8 cellular contexts compared by ENCODE assay signal in the genomic region with DNA sequence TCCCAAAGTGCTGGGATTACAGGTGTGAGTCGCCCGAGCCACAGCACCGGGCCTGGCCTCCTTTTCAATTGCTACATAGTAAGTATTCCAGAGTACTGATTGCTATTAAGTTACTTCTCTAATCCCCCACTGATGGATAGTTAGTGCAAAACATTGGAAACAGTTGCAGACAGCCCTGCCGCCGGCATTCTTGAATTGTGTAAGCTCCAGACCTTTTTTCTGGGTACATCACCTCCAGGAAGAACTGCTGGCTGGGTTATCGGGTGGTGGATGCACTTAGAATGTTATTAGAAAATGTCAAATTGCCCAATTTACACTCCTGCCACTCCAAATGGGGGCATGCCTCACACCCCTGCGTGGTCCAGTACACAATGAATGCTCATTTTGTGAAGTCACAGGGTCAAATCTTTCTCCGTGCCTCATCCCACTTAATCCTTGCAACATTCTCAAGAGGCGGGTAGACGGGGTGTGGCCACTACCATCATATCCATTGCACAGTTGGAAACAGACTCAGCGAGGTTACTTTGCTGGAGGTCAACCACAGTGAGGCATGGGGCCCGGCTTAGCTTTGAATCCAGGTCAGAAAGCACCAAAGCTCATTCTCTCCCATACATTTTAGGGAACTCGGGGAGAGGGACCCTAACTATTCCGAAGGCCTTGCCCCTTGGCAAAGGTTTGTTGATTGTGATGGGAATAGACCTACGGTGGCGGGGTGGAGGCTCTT. TPM values are rescaled to one million over a fixed set of nuclear protein-coding genes. Genes with fewer than 3 reads are reported as not detected.
DNase-seq lines count a peak whose midpoint lies in the region; ATAC-seq and TF ChIP-seq lines count a peak whose summit lies in the region.

No MANE protein-coding gene starts in this region.

- peak overlapping the region; percentile 94 for H3K27ac Mint-ChIP-seq in activated naive CD8-positive, alpha-beta T cell treated with anti-CD3 and anti-CD28 coated beads, Interleukin-2, amount 10 ng/mL, durations not matched to agents 7 days and 5 days
- peak overlapping the region; percentile 87 for H3K27ac Mint-ChIP-seq in memory B cell

- DNase-seq in AG04449 (ENCODE audit: low read depth, low spot score) (no peak), HK-2 (ENCODE audit: unreplicated experiment) (peak; percentile 58), memory B cell (ENCODE audit: low spot score in 2 of 2) (no peak), NCI-H1436 (lab: John Stamatoyannopoulos, UW) (no peak), NCI-H2196 (lab: John Stamatoyannopoulos, UW; ENCODE audit: unreplicated experiment) (no peak), GM13977 (ENCODE audit: low spot score) (no peak), hepatic stellate cell (ENCODE audit: low spot score) (no peak)
- DNase-seq in activated naive CD8-positive, alpha-beta T cell treated with anti-CD3 and anti-CD28 coated beads, Interleukin-2, amount 10 ng/mL, durations not matched to agents 7 days and 5 days, result no peak

- H3K36me3 Mint-ChIP-seq in activated naive CD8-positive, alpha-beta T cell treated with anti-CD3 and anti-CD28 coated beads, Interleukin-2, amount 10 ng/mL, durations not matched to agents 7 days and 5 days, result peaks cover 31% of the 10 kb centered on the region
- no peaks in the 10 kb centered on the region for H3K36me3 Mint-ChIP-seq in memory B cell

- TF ChIP-seq CTCF in AG04449 (IDR thresholded peaks at IDR 0.05; ENCODE audit: insufficient read depth, low read length, missing control alignments) (no peak), GM13977 (IDR thresholded peaks at IDR 0.05; ENCODE audit: extremely low read depth, insufficient read depth, missing control alignments) (no peak)

- peak overlapping the region; percentile 85 for H3K4me3 Mint-ChIP-seq in activated naive CD8-positive, alpha-beta T cell treated with anti-CD3 and anti-CD28 coated beads, Interleukin-2, amount 10 ng/mL, durations not matched to agents 7 days and 5 days
- H3K4me3 Mint-ChIP-seq in memory B cell, result peak overlapping the region; percentile 84

- no peaks in the 10 kb centered on the region for H3K9me3 Mint-ChIP-seq in activated naive CD8-positive, alpha-beta T cell treated with anti-CD3 and anti-CD28 coated beads, Interleukin-2, amount 10 ng/mL, durations not matched to agents 7 days and 5 days
- H3K9me3 Mint-ChIP-seq in memory B cell, result no peaks in the 10 kb centered on the region

- H3K4me1 Mint-ChIP-seq in activated naive CD8-positive, alpha-beta T cell treated with anti-CD3 and anti-CD28 coated beads, Interleukin-2, amount 10 ng/mL, durations not matched to agents 7 days and 5 days, result peaks cover 29% of the 10 kb centered on the region
- H3K4me1 Mint-ChIP-seq in memory B cell, result peaks cover 25% of the 10 kb centered on the region

- in situ Hi-C loops in GM13977 (cut with MboI; ENCODE audit: low pct_unique_long_range_greater_than_20kb, low sequenced_read_pairs, unreplicated experiment), result no loop called here

- ATAC-seq in activated naive CD8-positive, alpha-beta T cell treated with anti-CD3 and anti-CD28 coated beads, Interleukin-2, amount 10 ng/mL, durations not matched to agents 7 days and 5 days (ENCODE audit: low read depth), result no peak
- no peak for ATAC-seq in memory B cell (ENCODE audit: low read depth)

- peak overlapping the region; percentile 57 for H3K4me3 ChIP-seq in AG04449 (ENCODE audit: low read depth, low read length)

- POLR2A ChIA-PET in AG04449 (lab: Yijun Ruan, JAX), result interaction anchor here (0.9 to 2.7 kb wide), 7 partner anchors 9 to 159 kb away, joined by 3 to 14 read pairs (median 4); no protein-coding TSS in a partner anchor
- POLR2A ChIA-PET in activated naive CD8-positive, alpha-beta T cell treated with anti-CD3 and anti-CD28 coated beads, Interleukin-2, amount 10 ng/mL, durations not matched to agents 7 days and 5 days (lab: Charles Lee), result interaction anchor here (0.9 to 2.0 kb wide), 8 partner anchors 8 to 750 kb away, joined by 3 to 15 read pairs (median 4); a partner anchor contains a TSS

- CTCF ChIA-PET in AG04449 (lab: Yijun Ruan, JAX), result interaction anchor here (0.6 to 4.8 kb wide), 7 partner anchors 9 to 177 kb away, joined by 3 to 29 read pairs (median 4); a partner anchor contains a TSS

- no peaks in the 10 kb centered on the region for H3K27me3 Mint-ChIP-seq in activated naive CD8-positive, alpha-beta T cell treated with anti-CD3 and anti-CD28 coated beads, Interleukin-2, amount 10 ng/mL, durations not matched to agents 7 days and 5 days
- no peaks in the 10 kb centered on the region for H3K27me3 Mint-ChIP-seq in memory B cell

RNA-seq across cellular contexts. Expression of a gene that starts 1.0 kb away (rescaled TPM):
- 10 to 100 TPM; 55.9 to 60.8 TPM for total RNA-seq in activated naive CD8-positive, alpha-beta T cell treated with anti-CD3 and anti-CD28 coated beads, Interleukin-2, amount 10 ng/mL, durations not matched to agents 7 days and 5 days

RNA-seq across cellular contexts. Expression of a gene that starts 58.6 kb away (rescaled TPM):
- total RNA-seq in activated naive CD8-positive, alpha-beta T cell treated with anti-CD3 and anti-CD28 coated beads, Interleukin-2, amount 10 ng/mL, durations not matched to agents 7 days and 5 days, result 100 to 1,000 TPM in 1 of 2 experiments, 10 to 100 TPM in 1; 90.8 to 103 TPM
